ENCODE assay signal across 21 cellular contexts in genomic region chr4:111989817-111990216, GRCh38.
"Had no signal": no experiment of that assay in that cellular context is flagged by ENCODE, and none has a peak within 500 bp of the region (broad histone marks: within the 10 kb centered on the region; RNA-seq: fewer than 3 reads in every experiment).

No MANE protein-coding gene starts in this region.

- ATAC-seq: left lobe of liver; psoas muscle; stimulated activated effector memory CD8-positive, alpha-beta T cell treated with anti-CD3 and anti-CD28 coated beads, Interleukin-12 subunit alpha, Interleukin-12 subunit beta, amount 100 ng/mL, for 72 hours; upper lobe of right lung had no signal

- H3K36me3 Mint-ChIP-seq: naive B cell; stimulated activated effector memory CD8-positive, alpha-beta T cell treated with anti-CD3 and anti-CD28 coated beads, Interleukin-12 subunit alpha, Interleukin-12 subunit beta, amount 100 ng/mL, for 72 hours had no signal

- FAIRE-seq: islet of Langerhans had no signal

- H3K36me3 ChIP-seq: sigmoid colon, tibial artery, upper lobe of right lung, vagina had no signal

- H3K9me3 Mint-ChIP-seq: naive B cell; nephron; stimulated activated effector memory CD8-positive, alpha-beta T cell treated with anti-CD3 and anti-CD28 coated beads, Interleukin-12 subunit alpha, Interleukin-12 subunit beta, amount 100 ng/mL, for 72 hours; stimulated activated naive CD8-positive, alpha-beta T cell treated with anti-CD3 and anti-CD28 coated beads, Interleukin-15, Interleukin-2, amounts not matched to agents 100 ng/mL and 50 ng/mL, for 24 hours had no signal

- H3K27ac ChIP-seq: coronary artery, psoas muscle, sigmoid colon, skin epidermis, tibial artery, upper lobe of right lung, vagina had no signal

- H3K4me1 ChIP-seq: psoas muscle, tibial artery had no signal

- DNase-seq: effector CD4-positive, alpha-beta T cell; foreskin melanocyte; head of caudate nucleus; hippocampal formation; kidney glomerular epithelial cell; mammary epithelial cell; naive B cell; psoas muscle; sigmoid colon; stimulated activated CD4-positive, alpha-beta T cell treated with anti-CD3 and anti-CD28 coated beads, Interleukin-12 subunit alpha, Interleukin-12 subunit beta, amount 100 ng/mL, for 4 hours; stimulated activated CD4-positive, alpha-beta T cell treated with anti-CD3 and anti-CD28 coated beads, Interleukin-2, amount 100 ng/mL, for 48 hours; tibial artery; upper lobe of right lung had no signal

- H3K9me3 ChIP-seq: psoas muscle, sigmoid colon, tibial artery, upper lobe of right lung, vagina had no signal

- H3K4me1 Mint-ChIP-seq: stimulated activated effector memory CD8-positive, alpha-beta T cell treated with anti-CD3 and anti-CD28 coated beads, Interleukin-12 subunit alpha, Interleukin-12 subunit beta, amount 100 ng/mL, for 72 hours had no signal

- H3K27me3 ChIP-seq: sigmoid colon, tibial artery, upper lobe of right lung, vagina had no signal

- H3K4me3 Mint-ChIP-seq: naive B cell; nephron; stimulated activated effector memory CD8-positive, alpha-beta T cell treated with anti-CD3 and anti-CD28 coated beads, Interleukin-12 subunit alpha, Interleukin-12 subunit beta, amount 100 ng/mL, for 72 hours; stimulated activated naive CD8-positive, alpha-beta T cell treated with anti-CD3 and anti-CD28 coated beads, Interleukin-15, Interleukin-2, amounts not matched to agents 100 ng/mL and 50 ng/mL, for 24 hours had no signal

- H3K4me3 ChIP-seq: coronary artery, psoas muscle, sigmoid colon, skin epidermis, tibial artery, upper lobe of right lung, vagina had no signal

- H3K27ac Mint-ChIP-seq: naive B cell; nephron; stimulated activated effector memory CD8-positive, alpha-beta T cell treated with anti-CD3 and anti-CD28 coated beads, Interleukin-12 subunit alpha, Interleukin-12 subunit beta, amount 100 ng/mL, for 72 hours; stimulated activated naive CD8-positive, alpha-beta T cell treated with anti-CD3 and anti-CD28 coated beads, Interleukin-15, Interleukin-2, amounts not matched to agents 100 ng/mL and 50 ng/mL, for 24 hours had no signal
